ENCODE assay signal across 11 cellular contexts in genomic region chr16:72877374-72878028, GRCh38.
DNase-seq lines count a peak whose midpoint lies in the region; ATAC-seq, FAIRE-seq and TF ChIP-seq lines count a peak whose summit lies in the region.
"Had no signal": no experiment of that assay in that cellular context is flagged by ENCODE, and none has a peak within 500 bp of the region (broad histone marks: within the 10 kb centered on the region; RNA-seq: fewer than 3 reads in every experiment).

No MANE protein-coding gene starts in this region.

- no peak for TF ChIP-seq EP300 in transverse colon (IDR thresholded peaks at IDR 0.05; ENCODE audit: low read depth)

- peak; percentile 60 for ATAC-seq in activated naive CD8-positive, alpha-beta T cell treated with anti-CD3 and anti-CD28 coated beads, Interleukin-2, amount 50 U/mL, for 24 hours
- ATAC-seq in GM19455 (IDR thresholded peaks at IDR 0.05; ENCODE audit: unreplicated experiment) (no peak), GM18858 (IDR thresholded peaks at IDR 0.05; ENCODE audit: unreplicated experiment) (no peak)
- ATAC-seq: Panc1 had no signal

- no peak overlapping the region for H3K9ac ChIP-seq in kidney (ENCODE audit: low read length in 2 of 2)

- H3K36me3 Mint-ChIP-seq in activated CD4-positive, alpha-beta T cell treated with anti-CD3 and anti-CD28 coated beads, Interleukin-2, amount 10 ng/mL, durations not matched to agents 7 days and 5 days (ENCODE audit: low read depth): no peaks in the 10 kb centered on the region
- no peaks in the 10 kb centered on the region for H3K36me3 Mint-ChIP-seq in activated naive CD8-positive, alpha-beta T cell treated with anti-CD3 and anti-CD28 coated beads, Interleukin-2, amount 50 U/mL, for 24 hours (ENCODE audit: low read depth)

- H3K9me3 ChIP-seq in transverse colon (no peaks in the 10 kb centered on the region), kidney (ENCODE audit: control insufficient read depth in 1 of 2, low read length in 2 of 2) (no peaks in the 10 kb centered on the region)

- TF ChIP-seq POLR2A in transverse colon (IDR thresholded peaks at IDR 0.05): no peak

- FAIRE-seq in kidney (lab: Jason Lieb, UNC): no peak

- no peak for TF ChIP-seq CTCF in transverse colon (IDR thresholded peaks at IDR 0.05)
- no peak for TF ChIP-seq CTCF in kidney (IDR thresholded peaks at IDR 0.05; ENCODE audit: borderline replicate concordance, extremely low read depth, insufficient read depth)

- no peak overlapping the region for H3K4me3 ChIP-seq in transverse colon
- no peak overlapping the region for H3K4me3 ChIP-seq in kidney (ENCODE audit: low read length in 2 of 2)

- peaks cover 5% of the 10 kb centered on the region for H3K27me3 Mint-ChIP-seq in activated CD4-positive, alpha-beta T cell treated with anti-CD3 and anti-CD28 coated beads, Interleukin-2, amount 10 ng/mL, durations not matched to agents 7 days and 5 days
- H3K27me3 Mint-ChIP-seq in activated naive CD8-positive, alpha-beta T cell treated with anti-CD3 and anti-CD28 coated beads, Interleukin-2, amount 50 U/mL, for 24 hours: no peaks in the 10 kb centered on the region
- H3K27me3 Mint-ChIP-seq: dendritic cell treated with granulocyte-macrophage colony-stimulating factor and Interleukin-4, amounts not matched to agents 40 ng/mL and 50 ng/mL, for 4 days had no signal

- no peak for DNase-seq in activated CD4-positive, alpha-beta T cell treated with anti-CD3 and anti-CD28 coated beads, Interleukin-2, amount 10 ng/mL, durations not matched to agents 7 days and 5 days
- DNase-seq in activated CD4-positive, alpha-beta T cell treated with anti-CD3 and anti-CD28 coated beads, Interleukin-2, amount 50 U/mL, for 1 hour: no peak
- DNase-seq in activated naive CD8-positive, alpha-beta T cell treated with anti-CD3 and anti-CD28 coated beads, Interleukin-2, amount 50 U/mL, for 24 hours: no peak
- DNase-seq in iPS DF 4.7 (ENCODE audit: extremely low read depth, low spot score) (peak; percentile 7), transverse colon (no peak), kidney (no peak)

- peaks cover 0 to 31% (median 5%) of the 10 kb centered on the region in 4 donors for H3K4me1 ChIP-seq in transverse colon
- peaks cover 10 to 16% of the 10 kb centered on the region in 2 donors for H3K4me1 ChIP-seq in kidney (ENCODE audit: control insufficient read depth in 1 of 2, insufficient read depth in 1 of 2, low read depth in 1 of 2, low read length in 2 of 2)

- no peak overlapping the region for H3K4me3 Mint-ChIP-seq in activated CD4-positive, alpha-beta T cell treated with anti-CD3 and anti-CD28 coated beads, Interleukin-2, amount 10 ng/mL, durations not matched to agents 7 days and 5 days
- no peak overlapping the region for H3K4me3 Mint-ChIP-seq in activated naive CD8-positive, alpha-beta T cell treated with anti-CD3 and anti-CD28 coated beads, Interleukin-2, amount 50 U/mL, for 24 hours
- H3K4me3 Mint-ChIP-seq: dendritic cell treated with granulocyte-macrophage colony-stimulating factor and Interleukin-4, amounts not matched to agents 40 ng/mL and 50 ng/mL, for 4 days had no signal

- no peaks in the 10 kb centered on the region for H3K27me3 ChIP-seq in transverse colon

- H3K4me1 Mint-ChIP-seq in activated CD4-positive, alpha-beta T cell treated with anti-CD3 and anti-CD28 coated beads, Interleukin-2, amount 10 ng/mL, durations not matched to agents 7 days and 5 days: peaks cover 25% of the 10 kb centered on the region
- peaks cover 23% of the 10 kb centered on the region for H3K4me1 Mint-ChIP-seq in activated naive CD8-positive, alpha-beta T cell treated with anti-CD3 and anti-CD28 coated beads, Interleukin-2, amount 50 U/mL, for 24 hours

- H3K36me3 ChIP-seq in transverse colon (no peaks in the 10 kb centered on the region), kidney (ENCODE audit: control insufficient read depth in 1 of 2, insufficient read depth in 2 of 2, low read length in 2 of 2) (no peaks in the 10 kb centered on the region)

- in situ Hi-C loops in transverse colon (cut with MboI; ENCODE audit: low pct_ligation_motif_present in 1 of 4, low pct_unique_long_range_greater_than_20kb in 1 of 4, low sequenced_read_pairs in 3 of 4): no loop called here

- H3K27ac Mint-ChIP-seq in activated CD4-positive, alpha-beta T cell treated with anti-CD3 and anti-CD28 coated beads, Interleukin-2, amount 10 ng/mL, durations not matched to agents 7 days and 5 days: peak overlapping the region; percentile 19
- H3K27ac Mint-ChIP-seq in activated naive CD8-positive, alpha-beta T cell treated with anti-CD3 and anti-CD28 coated beads, Interleukin-2, amount 50 U/mL, for 24 hours: no peak overlapping the region
- H3K27ac Mint-ChIP-seq: dendritic cell treated with granulocyte-macrophage colony-stimulating factor and Interleukin-4, amounts not matched to agents 40 ng/mL and 50 ng/mL, for 4 days had no signal

- no peaks in the 10 kb centered on the region for H3K9me3 Mint-ChIP-seq in activated CD4-positive, alpha-beta T cell treated with anti-CD3 and anti-CD28 coated beads, Interleukin-2, amount 10 ng/mL, durations not matched to agents 7 days and 5 days
- no peaks in the 10 kb centered on the region for H3K9me3 Mint-ChIP-seq in activated naive CD8-positive, alpha-beta T cell treated with anti-CD3 and anti-CD28 coated beads, Interleukin-2, amount 50 U/mL, for 24 hours
- H3K9me3 Mint-ChIP-seq: dendritic cell treated with granulocyte-macrophage colony-stimulating factor and Interleukin-4, amounts not matched to agents 40 ng/mL and 50 ng/mL, for 4 days had no signal

- intact Hi-C loops in transverse colon (cut with DNase I; ENCODE audit: low total_unique reads): no loop called here
- intact Hi-C loops in kidney (cut with DNase I): no loop called here

- POLR2A ChIA-PET in activated CD4-positive, alpha-beta T cell treated with anti-CD3 and anti-CD28 coated beads, Interleukin-2, amount 10 ng/mL, durations not matched to agents 7 days and 5 days (lab: Charles Lee): no interaction called here

- CTCF ChIA-PET in activated CD4-positive, alpha-beta T cell treated with anti-CD3 and anti-CD28 coated beads, Interleukin-2, amount 10 ng/mL, durations not matched to agents 7 days and 5 days (lab: Charles Lee): no interaction called here

- WGBS in transverse colon (ENCODE audit: low coverage in 1 of 2), 2 donors: 45 to 63% methylated on average over 5 to 12 of the region's 12 CpGs

- H3K27ac ChIP-seq in transverse colon: peak overlapping the region; percentile 8 to 68 (median 52)
- H3K27ac ChIP-seq in kidney (ENCODE audit: low read depth in 2 of 2, low read length in 2 of 2): peak overlapping the region in 1 of 2 donors; percentile 15
- H3K27ac ChIP-seq: C4-2B had no signal
